In genomic region chr1:10864776-10865175, GRCh38 we compare ENCODE assay signal across 16 cellular contexts.
"Had no signal": no experiment of that assay in that cellular context is flagged by ENCODE, and none has a peak within 500 bp of the region (broad histone marks: within the 10 kb centered on the region; RNA-seq: fewer than 3 reads in every experiment).

No MANE protein-coding gene starts in this region.

- H3K9me3 ChIP-seq: heart right ventricle, neutrophil, suprapubic skin, thyroid gland, upper lobe of left lung, uterus had no signal

- ATAC-seq: esophagus mucosa; heart right ventricle; naive thymus-derived CD4-positive, alpha-beta T cell; right cardiac atrium had no signal

- H3K36me3 Mint-ChIP-seq: naive thymus-derived CD4-positive, alpha-beta T cell had no signal

- H3K27ac ChIP-seq: coronary artery, heart right ventricle, neutrophil, suprapubic skin, thyroid gland, upper lobe of left lung, uterus had no signal

- DNase-seq: effector CD4-positive, alpha-beta T cell; heart right ventricle; hypothalamus; kidney glomerular epithelial cell; mesendoderm; naive thymus-derived CD4-positive, alpha-beta T cell; right cardiac atrium; stimulated activated CD4-positive, alpha-beta T cell treated with anti-CD3 and anti-CD28 coated beads, Interleukin-12 subunit alpha, Interleukin-12 subunit beta, amount 100 ng/mL, for 4 hours; stimulated activated naive CD4-positive, alpha-beta T cell treated with Interleukin-2 at 50 U/mL for 16 hours; thyroid gland; upper lobe of left lung; uterus had no signal

- H3K4me3 ChIP-seq: coronary artery, heart right ventricle, suprapubic skin, thyroid gland, upper lobe of left lung, uterus had no signal

- H3K27me3 ChIP-seq: thyroid gland, uterus had no signal

- H3K36me3 ChIP-seq: heart right ventricle, neutrophil, suprapubic skin, thyroid gland, upper lobe of left lung, uterus had no signal
